Comparison of ENCODE assay signal across 15 cellular contexts in the genomic region with DNA sequence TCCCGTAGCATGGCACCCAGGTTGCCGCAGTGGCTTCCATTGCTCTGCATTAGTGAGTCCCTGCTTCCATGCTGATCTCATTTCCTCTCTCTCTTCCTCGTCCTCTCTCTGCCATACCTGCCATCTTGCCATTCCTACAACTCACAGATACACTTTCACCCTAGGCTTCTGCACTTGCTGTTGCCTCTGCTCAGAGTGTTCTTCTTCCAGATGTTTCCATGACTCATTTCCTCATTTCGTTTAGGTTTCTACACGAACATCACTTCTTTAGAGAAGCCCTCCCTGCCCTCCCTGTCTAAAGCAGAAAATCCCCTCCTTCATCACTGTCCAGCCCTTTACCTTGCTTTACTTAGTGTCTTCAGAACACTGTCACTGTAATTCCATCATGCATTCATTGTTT.
"Had no signal": no experiment of that assay in that cellular context is flagged by ENCODE, and none has a peak within 500 bp of the region (broad histone marks: within the 10 kb centered on the region; RNA-seq: fewer than 3 reads in every experiment).

No MANE protein-coding gene starts in this region.

- H3K4me3 ChIP-seq: gastroesophageal sphincter, hepatocyte, tibial nerve, uterus had no signal

- ATAC-seq: activated CD4-positive, alpha-beta T cell treated with anti-CD3 and anti-CD28 coated beads for 36 hours; activated CD8-positive, alpha-beta memory T cell treated with anti-CD3 and anti-CD28 coated beads, Interleukin-2, amount 10 ng/mL, durations not matched to agents 7 days and 5 days; gastroesophageal sphincter; left lobe of liver; naive thymus-derived CD8-positive, alpha-beta T cell; stimulated activated memory B cell treated with anti-CD40 and anti-IgM and Interleukin-4, amounts not matched to agents 10 μg/mL and 1 μg/mL and 100 μg/mL, for 72 hours had no signal

- DNase-seq: activated CD4-positive, alpha-beta memory T cell treated with anti-CD3 and anti-CD28 coated beads for 36 hours; activated CD4-positive, alpha-beta T cell treated with anti-CD3 and anti-CD28 coated beads for 36 hours; activated CD8-positive, alpha-beta memory T cell treated with anti-CD3 and anti-CD28 coated beads, Interleukin-2, amount 10 ng/mL, durations not matched to agents 7 days and 5 days; activated naive CD4-positive, alpha-beta T cell treated with anti-CD3 and anti-CD28 coated beads, Interleukin-2, amount 10 ng/mL, durations not matched to agents 7 days and 5 days; activated T-cell treated with anti-CD3 and anti-CD28 coated beads, Interleukin-2, amount 50 U/mL, for 1 hour; endodermal cell; naive thymus-derived CD8-positive, alpha-beta T cell; retina; stimulated activated CD4-positive, alpha-beta T cell treated with anti-CD3 and anti-CD28 coated beads, Interleukin-2, amount 100 ng/mL, for 48 hours; uterus had no signal
